8 cellular contexts compared by ENCODE assay signal in the genomic region with DNA sequence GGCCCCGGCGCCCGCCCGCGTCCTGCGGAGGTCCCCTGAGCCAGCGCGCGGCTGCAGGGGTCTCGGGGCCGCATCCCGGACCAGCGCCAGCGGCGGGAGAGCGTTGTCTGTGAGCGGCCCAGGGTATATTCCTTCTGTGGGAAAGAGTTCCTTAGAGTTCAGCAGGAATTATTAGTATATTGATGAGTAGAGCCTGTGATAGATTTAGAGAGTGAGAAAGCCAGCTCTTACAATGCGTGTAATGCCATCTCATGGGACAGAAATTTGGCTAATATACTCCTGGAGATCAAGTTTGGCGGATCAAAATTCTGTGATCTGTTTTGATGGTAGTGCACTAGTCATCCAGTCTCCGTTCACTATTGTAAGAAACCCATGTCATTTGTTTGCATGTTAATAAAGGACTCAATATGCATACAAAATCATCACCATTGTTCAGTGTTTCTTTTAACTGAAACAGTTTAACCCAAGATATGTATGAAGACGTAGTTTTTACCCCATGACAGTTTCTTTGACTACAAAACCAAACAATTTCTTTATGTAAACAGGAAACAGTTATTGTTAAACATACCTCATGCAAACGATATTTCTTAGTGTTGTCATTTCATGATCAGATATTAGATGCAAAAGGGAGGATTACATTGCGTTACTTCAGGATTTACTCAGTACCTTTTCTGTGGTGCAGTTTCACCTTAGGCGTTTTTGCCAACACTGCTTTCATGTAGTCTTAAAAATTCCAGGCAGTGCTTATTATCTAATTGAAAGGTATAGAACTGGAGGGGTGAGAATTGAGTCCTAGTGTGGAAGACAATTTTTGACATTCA. TPM values are rescaled to one million over a fixed set of nuclear protein-coding genes. Genes with fewer than 3 reads are reported as not detected.
DNase-seq lines count a peak whose midpoint lies in the region; ATAC-seq, FAIRE-seq and TF ChIP-seq lines count a peak whose summit lies in the region.

No MANE protein-coding gene starts in this region.

- TF ChIP-seq POLR2A in tibial nerve (IDR thresholded peaks at IDR 0.05): no peak

- no peak overlapping the region for H3K27ac Mint-ChIP-seq in activated T-cell treated with anti-CD3 and anti-CD28 coated beads, Interleukin-2, amount 50 U/mL, for 72 hours
- no peak overlapping the region for H3K27ac Mint-ChIP-seq in activated naive CD8-positive, alpha-beta T cell treated with anti-CD3 and anti-CD28 coated beads for 36 hours

- TF ChIP-seq CTCF in kidney (IDR thresholded peaks at IDR 0.05; ENCODE audit: borderline replicate concordance, extremely low read depth, insufficient read depth) (no peak), tibial nerve (IDR thresholded peaks at IDR 0.05) (no peak)

- peaks cover 66% of the 10 kb centered on the region for H3K27me3 Mint-ChIP-seq in activated T-cell treated with anti-CD3 and anti-CD28 coated beads, Interleukin-2, amount 50 U/mL, for 72 hours (ENCODE audit: low read depth)
- H3K27me3 Mint-ChIP-seq in activated naive CD8-positive, alpha-beta T cell treated with anti-CD3 and anti-CD28 coated beads for 36 hours: peaks cover 58% of the 10 kb centered on the region

- no peaks in the 10 kb centered on the region for H3K9me3 Mint-ChIP-seq in activated T-cell treated with anti-CD3 and anti-CD28 coated beads, Interleukin-2, amount 50 U/mL, for 72 hours
- no peaks in the 10 kb centered on the region for H3K9me3 Mint-ChIP-seq in activated naive CD8-positive, alpha-beta T cell treated with anti-CD3 and anti-CD28 coated beads for 36 hours

- H3K27me3 ChIP-seq in tibial nerve: no peaks in the 10 kb centered on the region

- FAIRE-seq in kidney (lab: Jason Lieb, UNC): no peak

- no peaks in the 10 kb centered on the region for H3K36me3 ChIP-seq in kidney (ENCODE audit: control insufficient read depth in 1 of 2, insufficient read depth in 2 of 2, low read length in 2 of 2)
- no peaks in the 10 kb centered on the region for H3K36me3 ChIP-seq in tibial nerve

- H3K4me3 ChIP-seq in kidney (ENCODE audit: low read length in 2 of 2): peak overlapping the region; percentile 62 to 79
- H3K4me3 ChIP-seq in tibial nerve: peak overlapping the region; percentile 65 to 93 (median 82)

- H3K4me1 ChIP-seq in kidney (ENCODE audit: control insufficient read depth in 1 of 2, insufficient read depth in 1 of 2, low read depth in 1 of 2, low read length in 2 of 2) (peaks cover 0 to 2% of the 10 kb centered on the region in 2 donors), tibial nerve (peaks cover 0 to 30% (median 0%) of the 10 kb centered on the region in 4 donors)

- H3K9ac ChIP-seq in kidney (ENCODE audit: low read length in 2 of 2): peak overlapping the region; percentile 10 to 39

- intact Hi-C loops in kidney (cut with DNase I): no loop called here

- WGBS in tibial nerve, 2 donors: 8 to 9% methylated on average over 24 of the region's 24 CpGs

- no peak for ATAC-seq in activated T-cell treated with anti-CD3 and anti-CD28 coated beads, Interleukin-2, amount 50 U/mL, for 72 hours (replicated peaks in 1 of 2)

- H3K4me3 Mint-ChIP-seq in activated T-cell treated with anti-CD3 and anti-CD28 coated beads, Interleukin-2, amount 50 U/mL, for 72 hours: peak overlapping the region; percentile 53 to 83
- peak overlapping the region; percentile 67 for H3K4me3 Mint-ChIP-seq in activated naive CD8-positive, alpha-beta T cell treated with anti-CD3 and anti-CD28 coated beads for 36 hours

- no peak for TF ChIP-seq EP300 in tibial nerve (IDR thresholded peaks at IDR 0.05)

- no peak for DNase-seq in activated T-cell treated with anti-CD3 and anti-CD28 coated beads, Interleukin-2, amount 50 U/mL, for 72 hours
- DNase-seq in activated T-cell treated with anti-CD3 and anti-CD28 coated beads, Interleukin-2, amount 50 U/mL, for 1 hour: no peak
- no peak for DNase-seq in activated naive CD8-positive, alpha-beta T cell treated with anti-CD3 and anti-CD28 coated beads for 36 hours
- DNase-seq in kidney (no peak), tibial nerve (ENCODE audit: low spot score in 2 of 2) (no peak), NOMO-1 treated with dmso at 0.1 percent for 144 hours (lab: John Stamatoyannopoulos, UW; ENCODE audit: unreplicated experiment) (no peak), mesenteric fat pad (ENCODE audit: low spot score) (no peak), NCI-H2081 (lab: John Stamatoyannopoulos, UW) (no peak)

- H3K36me3 Mint-ChIP-seq in activated T-cell treated with anti-CD3 and anti-CD28 coated beads, Interleukin-2, amount 50 U/mL, for 72 hours (ENCODE audit: insufficient read depth in 2 of 2): no peaks in the 10 kb centered on the region
- H3K36me3 Mint-ChIP-seq in activated naive CD8-positive, alpha-beta T cell treated with anti-CD3 and anti-CD28 coated beads for 36 hours: no peaks in the 10 kb centered on the region

- H3K4me1 Mint-ChIP-seq in activated T-cell treated with anti-CD3 and anti-CD28 coated beads, Interleukin-2, amount 50 U/mL, for 72 hours (ENCODE audit: low read depth): peaks cover 26% of the 10 kb centered on the region
- H3K4me1 Mint-ChIP-seq in activated naive CD8-positive, alpha-beta T cell treated with anti-CD3 and anti-CD28 coated beads for 36 hours: peaks cover 12% of the 10 kb centered on the region

- H3K27ac ChIP-seq in kidney (ENCODE audit: low read depth in 2 of 2, low read length in 2 of 2) (peak overlapping the region in 1 of 2 donors; percentile 36), tibial nerve (peak overlapping the region in 3 of 4 donors; percentile 80 to 94 (median 81))

- H3K9me3 ChIP-seq in kidney (ENCODE audit: control insufficient read depth in 1 of 2, low read length in 2 of 2) (no peaks in the 10 kb centered on the region), tibial nerve (no peaks in the 10 kb centered on the region)

RNA-seq across cellular contexts. Expression of a gene that starts 9.9 kb away (rescaled TPM):
- total RNA-seq in activated T-cell treated with anti-CD3 and anti-CD28 coated beads, Interleukin-2, amount 50 U/mL, for 72 hours: under 1 TPM in 1 of 2 donors, not detected in 1; 0.07 TPM
- total RNA-seq in activated naive CD8-positive, alpha-beta T cell treated with anti-CD3 and anti-CD28 coated beads for 36 hours: under 1 TPM; 0.06 to 0.08 TPM
- total RNA-seq in kidney (14.7 TPM), tibial nerve (10 to 100 TPM; 10.7 to 24.3 (median 20.3) TPM), mesenteric fat pad (1.5 TPM)
- 10.1 TPM for polyA plus RNA-seq in kidney (ENCODE audit: insufficient read depth, low read depth, low replicate concordance)
